In genomic region chr6:145929037-145929633, GRCh38 we compare ENCODE assay signal across 8 cellular contexts. TPM values are rescaled to one million over a fixed set of nuclear protein-coding genes. Genes with fewer than 3 reads are reported as not detected.
DNase-seq lines count a peak whose midpoint lies in the region; ATAC-seq and TF ChIP-seq lines count a peak whose summit lies in the region.

No MANE protein-coding gene starts in this region.

- ATAC-seq in gastrocnemius medialis (no peak), GM19324 (IDR thresholded peaks at IDR 0.05; ENCODE audit: low FRiP score, unreplicated experiment) (no peak), omental fat pad (ENCODE audit: low FRiP score) (no peak)

- H3K9me3 ChIP-seq in gastrocnemius medialis, result no peaks in the 10 kb centered on the region

- TF ChIP-seq CTCF in fibroblast of villous mesenchyme (IDR thresholded peaks at IDR 0.05; ENCODE audit: insufficient read depth, low read depth, low read length) (peak; percentile 61), gastrocnemius medialis (IDR thresholded peaks at IDR 0.05 in 4 of 5, conservative IDR thresholded peaks at IDR 0.05 in 1 of 5) (peak in 4 of 5 experiments; percentile 34 to 59 (median 52)), omental fat pad (IDR thresholded peaks at IDR 0.05) (no peak)

- no peaks in the 10 kb centered on the region for H3K4me1 ChIP-seq in gastrocnemius medialis

- no peak overlapping the region for H3K27ac ChIP-seq in gastrocnemius medialis

- DNase-seq in G401 (ENCODE audit: low spot score), result peak; percentile 73
- peak; percentile 27 for DNase-seq in Jurkat, Clone E6-1 (ENCODE audit: low read depth, low spot score)
- DNase-seq in SKM-1 treated with dmso at 0.1 percent for 144 hours (lab: John Stamatoyannopoulos, UW; ENCODE audit: unreplicated experiment), result peak; percentile 28
- DNase-seq in fibroblast of villous mesenchyme (ENCODE audit: low read depth), result peak; percentile 58
- DNase-seq in gastrocnemius medialis, result no peak
- DNase-seq in NCI-H1436 treated with DMSO at 0.1 percent for 48 hours (lab: John Stamatoyannopoulos, UW), result no peak
- no peak for DNase-seq in omental fat pad (ENCODE audit: low spot score)

- no peak overlapping the region for H3K4me3 ChIP-seq in Jurkat, Clone E6-1 (ENCODE audit: low read length)
- H3K4me3 ChIP-seq in fibroblast of villous mesenchyme (ENCODE audit: low read depth, low read length) (no peak overlapping the region), gastrocnemius medialis (no peak overlapping the region)

- peaks cover 0 to 55% of the 10 kb centered on the region in 2 donors for H3K36me3 ChIP-seq in gastrocnemius medialis

- no peaks in the 10 kb centered on the region for H3K27me3 ChIP-seq in gastrocnemius medialis

- in situ Hi-C loops in G401 (cut with HindIII; ENCODE audit: low sequenced_read_pairs), result no loop called here
- in situ Hi-C loops in gastrocnemius medialis (cut with MboI; ENCODE audit: low sequenced_read_pairs in 4 of 4), result loop anchor here in 2 of 4 donors (25.0 kb wide), 1 partner anchor 758 kb away; no protein-coding TSS in a partner anchor

- intact Hi-C loops in gastrocnemius medialis (cut with DNase I; ENCODE audit: low total_unique reads), result loop anchor here (5.0 kb wide), 1 partner anchor 768 kb away; no protein-coding TSS in a partner anchor

- TF ChIP-seq POLR2A in gastrocnemius medialis (IDR thresholded peaks at IDR 0.05), result no peak

RNA-seq across cellular contexts. Expression of gene SHPRH, which starts 35.0 kb away (rescaled TPM):
- total RNA-seq in G401 (2014; rRNA removed; shearing (Covaris generic)), result 7.0 and 14.1 TPM in 2 replicates
- 9.7 TPM for polyA plus RNA-seq in Jurkat, Clone E6-1 (2012; ENCODE audit: insufficient read depth, insufficient read length)
- total RNA-seq in fibroblast of villous mesenchyme (20.0 and 21.2 TPM in 2 replicates), gastrocnemius medialis (10 to 100 TPM in 1 of 4 donors, 1 to 10 TPM in 3; 6.8 to 29.2 (median 7.1) TPM), omental fat pad (10 to 100 TPM; 19.6 to 42.9 (median 26.5) TPM)

Comparison
In these comparisons a context has a peak if more than half of its experiments do, and no peak if none do; other contexts are left out.
1. DNase-seq: peak in G401 (single experiment), Jurkat, Clone E6-1 (single experiment), SKM-1 treated with dmso at 0.1 percent for 144 hours (single experiment) and fibroblast of villous mesenchyme (single experiment); none in gastrocnemius medialis (0 of 2), NCI-H1436 treated with DMSO at 0.1 percent for 48 hours (single experiment) and omental fat pad (single experiment).
2. CTCF ChIP-seq: peak in fibroblast of villous mesenchyme (single experiment) and gastrocnemius medialis (4 of 5); none in omental fat pad (0 of 3).